ENCODE assay signal across 9 cellular contexts in the genomic region with DNA sequence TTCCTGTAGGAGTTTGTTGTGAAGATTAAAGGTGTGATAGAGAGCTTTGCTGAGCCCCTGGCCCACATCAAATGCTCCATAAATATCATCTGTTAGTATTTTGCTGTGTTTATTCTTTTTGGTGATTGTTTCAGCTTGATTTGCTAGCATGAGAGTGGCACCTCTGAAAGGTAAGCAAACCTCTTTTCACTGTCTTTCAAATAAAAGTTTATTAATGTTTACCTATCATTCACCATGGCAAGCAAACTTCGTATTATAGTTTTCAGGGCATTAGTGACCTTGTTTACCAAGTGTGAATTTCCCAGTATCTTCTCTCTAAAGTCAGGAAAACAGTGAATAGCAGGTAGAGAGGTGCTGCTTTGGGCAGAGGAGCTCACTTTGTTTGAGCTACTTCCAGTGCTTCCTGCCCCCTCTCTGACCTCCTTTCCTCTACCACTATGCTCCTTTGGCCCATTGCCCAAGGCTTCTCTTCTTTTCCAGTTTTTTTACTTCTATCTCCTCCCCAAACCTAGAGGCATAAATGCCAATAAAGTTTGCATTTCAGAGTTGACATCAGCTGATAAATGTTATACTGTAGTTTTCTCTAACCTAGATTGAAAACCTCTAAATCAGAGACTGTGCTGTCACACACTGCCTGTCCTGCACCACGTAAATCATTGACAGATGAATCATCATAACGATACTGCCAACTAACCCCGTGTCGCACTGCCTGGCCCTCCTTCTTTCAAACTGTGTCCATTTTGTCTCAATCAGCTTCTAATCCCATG.
DNase-seq lines count a peak whose midpoint lies in the region; ATAC-seq and TF ChIP-seq lines count a peak whose summit lies in the region.
"Had no signal": no experiment of that assay in that cellular context is flagged by ENCODE, and none has a peak within 500 bp of the region (broad histone marks: within the 10 kb centered on the region; RNA-seq: fewer than 3 reads in every experiment).

No MANE protein-coding gene starts in this region.

- CTCF ChIA-PET in Panc1 (lab: Charles Lee), result interaction anchor here (0.5 to 0.7 kb wide), 2 partner anchors 48 to 90 kb away, joined by 3 to 5 read pairs; no protein-coding TSS in a partner anchor

- H3K36me3 Mint-ChIP-seq in nephron progenitor cell (ENCODE audit: low read depth), result no peaks in the 10 kb centered on the region
- H3K36me3 Mint-ChIP-seq: IgD-negative memory B cell had no signal

- ATAC-seq in GM18907 (IDR thresholded peaks at IDR 0.05; ENCODE audit: unreplicated experiment) (peak; percentile 100), HG02763 (IDR thresholded peaks at IDR 0.05; ENCODE audit: unreplicated experiment) (peak; percentile 100), Panc1 (peak; percentile 92)

- TF ChIP-seq CTCF in Panc1 (IDR thresholded peaks at IDR 0.05), result no peak
- no peak for TF ChIP-seq CTCF in nephron progenitor cell (IDR thresholded peaks at IDR 0.05)

- H3K4me1 Mint-ChIP-seq in nephron progenitor cell, result peaks cover 24% of the 10 kb centered on the region

- H3K27me3 Mint-ChIP-seq in nephron progenitor cell (ENCODE audit: low read depth, poor library complexity), result peaks cover 7% of the 10 kb centered on the region
- H3K27me3 Mint-ChIP-seq: IgD-negative memory B cell had no signal

- H3K36me3 ChIP-seq in Panc1 (ENCODE audit: control insufficient read depth, insufficient read depth, low read length), result no peaks in the 10 kb centered on the region
- H3K36me3 ChIP-seq in H7 (replicated peaks; ENCODE audit: control insufficient read depth, insufficient read depth, low read length), result no peaks in the 10 kb centered on the region

- DNase-seq in Panc1 (ENCODE audit: low read depth, low spot score), result peak; percentile 41
- DNase-seq in nephron progenitor cell, result peak; percentile 18
- DNase-seq in NCI-H345 (lab: John Stamatoyannopoulos, UW), result no peak
- DNase-seq in cerebellar nuclear complex (lab: John Stamatoyannopoulos, UW), result no peak
- DNase-seq in H7, result no peak
- no peak for DNase-seq in occipital lobe (lab: John Stamatoyannopoulos, UW)

- no peaks in the 10 kb centered on the region for H3K9me3 Mint-ChIP-seq in nephron progenitor cell

- BruUV-seq in Panc1 (replicated peaks; lab: Mats Ljungman, UMichigan), result no TSS peak

- POLR2A ChIA-PET in Panc1 (lab: Charles Lee), result interaction anchor here (0.6 kb wide), 2 partner anchors 1405 to 1648 kb away, joined by 5 to 10 read pairs; no protein-coding TSS in a partner anchor

- H3K27ac ChIP-seq in Panc1 (ENCODE audit: low read length), result no peak overlapping the region

- no peak overlapping the region for H3K4me3 Mint-ChIP-seq in nephron progenitor cell
- H3K4me3 Mint-ChIP-seq: IgD-negative memory B cell had no signal

- intact Hi-C loops in Panc1 (cut with micrococcal nuclease; ENCODE audit: unreplicated experiment), result no loop called here

- in situ Hi-C loops in Panc1 (cut with HindIII; ENCODE audit: low pct_unique_long_range_greater_than_20kb, low sequenced_read_pairs), result no loop called here

- no peaks in the 10 kb centered on the region for H3K9me3 ChIP-seq in Panc1 (ENCODE audit: control insufficient read depth, insufficient read depth, low read depth, low read length)

- no peak overlapping the region for H3K27ac Mint-ChIP-seq in nephron progenitor cell
- H3K27ac Mint-ChIP-seq: IgD-negative memory B cell had no signal

- H3K27me3 ChIP-seq in Panc1 (ENCODE audit: control insufficient read depth, insufficient read depth, low read length) (no peaks in the 10 kb centered on the region), H7 (ENCODE audit: control insufficient read depth, insufficient read depth, low read length) (no peaks in the 10 kb centered on the region)

- no peaks in the 10 kb centered on the region for H3K4me1 ChIP-seq in Panc1 (ENCODE audit: control insufficient read depth, insufficient read depth, low read length)

- no peak overlapping the region for H3K4me3 ChIP-seq in Panc1 (ENCODE audit: low read depth in 2 of 2, low read length in 2 of 2)
- no peak overlapping the region for H3K4me3 ChIP-seq in H7 (ENCODE audit: insufficient read depth, low read depth, low read length)

Comparison
In these comparisons a context has a peak if more than half of its experiments do, and no peak if none do; other contexts are left out.
1. DNase-seq: peak in Panc1 (single experiment) and nephron progenitor cell (single experiment); none in NCI-H345 (single experiment), cerebellar nuclear complex (0 of 2), H7 (single experiment) and occipital lobe (single experiment).
2. Peak in every context shown above with its lines, with median percentiles within 50 percentile points of each other: ATAC-seq.